In genomic region chr1:21238141-21238800, GRCh38 we compare ENCODE assay signal across 17 cellular contexts. TPM values are rescaled to one million over a fixed set of nuclear protein-coding genes. Genes with fewer than 3 reads are reported as not detected.
DNase-seq lines count a peak whose midpoint lies in the region; ATAC-seq and TF ChIP-seq lines count a peak whose summit lies in the region.
"Had no signal": no experiment of that assay in that cellular context is flagged by ENCODE, and none has a peak within 500 bp of the region (broad histone marks: within the 10 kb centered on the region; RNA-seq: fewer than 3 reads in every experiment).

No MANE protein-coding gene starts in this region.

- H3K23ac ChIP-seq in IMR-90 (ENCODE audit: low read depth, low read length), result peak overlapping the region; percentile 72; the same call in 1 of the 2 replicates

- TF ChIP-seq CTCF in BJ (IDR thresholded peaks at IDR 0.05; ENCODE audit: insufficient read depth, low read depth, low read length) (no peak), IMR-90 (conservative IDR thresholded peaks at IDR 0.05; ENCODE audit: low read depth, low read length) (no peak), brain (conservative IDR thresholded peaks at IDR 0.05) (no peak), nephron progenitor cell (IDR thresholded peaks at IDR 0.05) (no peak)

- POLR2A ChIA-PET in BJ (lab: Charles Lee), result no interaction called here
- POLR2A ChIA-PET in IMR-90 (lab: Charles Lee; ENCODE audit: unreplicated experiment), result no interaction called here

- no peaks in the 10 kb centered on the region for H4K20me1 ChIP-seq in IMR-90 (ENCODE audit: insufficient read depth, low read length)
- H4K20me1 ChIP-seq: BLaER1 had no signal

- TF ChIP-seq RAD21 in IMR-90 (IDR thresholded peaks at IDR 0.05; ENCODE audit: low read length), result no peak

- H3K9ac ChIP-seq in IMR-90 (ENCODE audit: low read depth, low read length), result no peak overlapping the region
- H3K9ac ChIP-seq: parathyroid adenoma had no signal

- no peak for TF ChIP-seq POLR2A in IMR-90 (IDR thresholded peaks at IDR 0.05; ENCODE audit: low read depth, low read length)

- H3K27me3 Mint-ChIP-seq in brain, result peaks cover 3% of the 10 kb centered on the region
- H3K27me3 Mint-ChIP-seq in nephron progenitor cell (ENCODE audit: low read depth, poor library complexity), result peaks cover 4% of the 10 kb centered on the region
- H3K27me3 Mint-ChIP-seq: stimulated activated naive CD8-positive, alpha-beta T cell treated with anti-CD3 and anti-CD28 coated beads, Interleukin-15, Interleukin-2, amounts not matched to agents 100 ng/mL and 50 ng/mL, for 24 hours had no signal

- H3K9me1 ChIP-seq in IMR-90 (ENCODE audit: insufficient read depth, low read length), result peaks cover 19% of the 10 kb centered on the region; the same call in 1 of the 2 replicates

- H3K4me3 Mint-ChIP-seq in brain (peak overlapping the region in 1 of 5 experiments; percentile 52), nephron progenitor cell (no peak overlapping the region)
- H3K4me3 Mint-ChIP-seq: stimulated activated naive CD8-positive, alpha-beta T cell treated with anti-CD3 and anti-CD28 coated beads, Interleukin-15, Interleukin-2, amounts not matched to agents 100 ng/mL and 50 ng/mL, for 24 hours had no signal

- peak overlapping the region; percentile 62; the same call in 1 of the 2 replicates for H4K5ac ChIP-seq in IMR-90 (ENCODE audit: low read depth, low read length)

- H2AK9ac ChIP-seq in IMR-90 (replicated peaks; ENCODE audit: low read depth, low read length, poor library complexity), result peak overlapping the region; percentile 79

- peak overlapping the region in 3 of 5 experiments; percentile 17 to 81 (median 62) for H3K27ac Mint-ChIP-seq in brain
- H3K27ac Mint-ChIP-seq in nephron progenitor cell, result no peak overlapping the region

- no peak overlapping the region; the same call in 2 of the 3 replicates for H2BK15ac ChIP-seq in IMR-90 (ENCODE audit: low read depth, low read length)

- H2BK120ac ChIP-seq in IMR-90 (ENCODE audit: low read depth, low read length), result peak overlapping the region; percentile 39; the same call in 1 of the 2 replicates

- in situ Hi-C loops in IMR-90 (cut with MboI; ENCODE audit: low sequenced_read_pairs), result no loop called here

- WGBS in IMR-90 (ENCODE audit: extremely low coverage in 2 of 2, insufficient read length in 1 of 2), 2 experiments, result no CpG with 5 or more reads among the region's 17 CpGs

- H3K4me1 ChIP-seq in IMR-90 (ENCODE audit: control insufficient read depth, insufficient read depth, low read length), result peaks cover 12% of the 10 kb centered on the region
- H3K4me1 ChIP-seq: parathyroid adenoma had no signal

- peaks cover 7 to 37% of the 10 kb centered on the region in 2 experiments; a peak in 3 of 4 replicates for H3K79me1 ChIP-seq in IMR-90 (ENCODE audit: low read depth in 1 of 2, low read length in 2 of 2)

- intact Hi-C loops in IMR-90 (cut with micrococcal nuclease), result no loop called here

- H3K27ac ChIP-seq in IMR-90 (ENCODE audit: insufficient read depth, low read length), result no peak overlapping the region; the same call in 1 of the 2 replicates
- H3K27ac ChIP-seq: BLaER1, parathyroid adenoma, VCaP had no signal

- H4K91ac ChIP-seq in IMR-90 (ENCODE audit: insufficient read depth, low read depth, low read length), result peak overlapping the region; percentile 74; the same call in 1 of the 2 replicates

- no peaks in the 10 kb centered on the region for H3K9me3 Mint-ChIP-seq in brain
- H3K9me3 Mint-ChIP-seq in nephron progenitor cell, result no peaks in the 10 kb centered on the region
- H3K9me3 Mint-ChIP-seq: stimulated activated naive CD8-positive, alpha-beta T cell treated with anti-CD3 and anti-CD28 coated beads, Interleukin-15, Interleukin-2, amounts not matched to agents 100 ng/mL and 50 ng/mL, for 24 hours had no signal

- H3K18ac ChIP-seq in IMR-90 (ENCODE audit: low read depth, low read length), result peak overlapping the region; percentile 31; the same call in 1 of the 2 replicates

- H3K4me2 ChIP-seq in IMR-90 (ENCODE audit: low read depth, low read length), result no peak overlapping the region
- H3K4me2 ChIP-seq: BLaER1 had no signal

- ATAC-seq in IMR-90 (ENCODE audit: low read depth), result peak; percentile 49

- H3K4me3 ChIP-seq in BJ (ENCODE audit: low read depth, low read length) (no peak overlapping the region), IMR-90 (ENCODE audit: insufficient read depth, low read depth, low read length) (no peak overlapping the region)
- H3K4me3 ChIP-seq: BLaER1, lung had no signal

- dilution Hi-C loops in IMR-90 (cut with HindIII; ENCODE audit: low sequenced_read_pairs, unreplicated experiment), result no loop called here

- CTCF ChIA-PET in BJ (lab: Yijun Ruan, JAX) (interaction anchor here (0.6 to 2.4 kb wide), 9 partner anchors 9 to 542 kb away, joined by 3 to 19 read pairs (median 3); no protein-coding TSS in a partner anchor), IMR-90 (lab: Yijun Ruan, JAX) (interaction anchor here (0.6 to 1.5 kb wide), 3 partner anchors 21 to 117 kb away, joined by 3 to 7 read pairs (median 3); no protein-coding TSS in a partner anchor)

- H3K4ac ChIP-seq in IMR-90 (ENCODE audit: low read depth, low read length), result peak overlapping the region; percentile 73

- peak overlapping the region; percentile 64 to 67; a peak in 3 of 4 replicates for H4K8ac ChIP-seq in IMR-90 (ENCODE audit: low read depth in 2 of 2, low read length in 2 of 2)

- BruUV-seq in IMR-90 (replicated peaks; lab: Mats Ljungman, UMichigan), result no TSS peak

- H2AFZ ChIP-seq in IMR-90 (replicated peaks; ENCODE audit: low read length, poor library complexity), result peak overlapping the region; percentile 58
- H2AFZ ChIP-seq: parathyroid adenoma had no signal

- H3K4me1 Mint-ChIP-seq in brain (peaks cover 30% of the 10 kb centered on the region), nephron progenitor cell (peaks cover 56% of the 10 kb centered on the region)

- peaks cover 32% of the 10 kb centered on the region for H3K36me3 Mint-ChIP-seq in brain
- H3K36me3 Mint-ChIP-seq in nephron progenitor cell (ENCODE audit: low read depth), result peaks cover 11% of the 10 kb centered on the region

- H3K36me3 ChIP-seq in BJ (ENCODE audit: control insufficient read depth, insufficient read depth, low read length) (peaks cover 27% of the 10 kb centered on the region), IMR-90 (ENCODE audit: control insufficient read depth, insufficient read depth, low read length) (peaks cover 68% of the 10 kb centered on the region)

- H3K9me3 ChIP-seq in IMR-90 (ENCODE audit: control insufficient read depth, insufficient read depth, low read length), result no peaks in the 10 kb centered on the region
- H3K9me3 ChIP-seq: BLaER1 had no signal

- peak overlapping the region; percentile 37; the same call in 1 of the 2 replicates for H3K14ac ChIP-seq in IMR-90 (replicated peaks; ENCODE audit: low read depth, low read length)

- H2BK20ac ChIP-seq in IMR-90 (ENCODE audit: low read depth, low read length), result peak overlapping the region; percentile 27; the same call in 1 of the 2 replicates

- H2AK5ac ChIP-seq in IMR-90 (ENCODE audit: low read depth, low read length), result peak overlapping the region; percentile 75

- H3K27me3 ChIP-seq in BJ (ENCODE audit: control insufficient read depth, insufficient read depth, low read length), result no peaks in the 10 kb centered on the region
- no peaks in the 10 kb centered on the region for H3K27me3 ChIP-seq in IMR-90 (ENCODE audit: control insufficient read depth, insufficient read depth, low read length)
- H3K27me3 ChIP-seq: BLaER1 had no signal

- no peak overlapping the region for H3K56ac ChIP-seq in IMR-90 (ENCODE audit: extremely low read depth, insufficient read depth, low read length)

- peak; percentile 76 for DNase-seq in BJ (ENCODE audit: low read depth)
- peak; percentile 84 for DNase-seq in IMR-90
- DNase-seq in left kidney (ENCODE audit: low read depth, low spot score), result peak; percentile 24
- no peak for DNase-seq in DMS153 (lab: John Stamatoyannopoulos, UW)
- DNase-seq in nephron progenitor cell, result no peak
- no peak for DNase-seq in D341Med (ENCODE audit: low spot score)
- DNase-seq in NCI-H345 treated with DMSO at 0.1 percent for 48 hours (lab: John Stamatoyannopoulos, UW; ENCODE audit: unreplicated experiment), result no peak
- DNase-seq: hippocampal formation, NCI-H1105, NCI-H526 treated with DMSO at 0.1 percent for 48 hours, SIG-M5 had no signal

- peak overlapping the region; percentile 82 for H2BK5ac ChIP-seq in IMR-90 (ENCODE audit: low read depth, low read length, poor library complexity, severe bottlenecking)

TF ChIP-seq in IMR-90, 13 proteins besides CTCF, POLR2A, EP300 and RAD21 (continues in another document):
- TF ChIP-seq MXI1 (IDR thresholded peaks at IDR 0.05; ENCODE audit: borderline replicate concordance, low read depth, low read length) (no peak), MAFK (IDR thresholded peaks at IDR 0.05; ENCODE audit: low read depth, low read length) (no peak), RCOR1 (IDR thresholded peaks at IDR 0.05; ENCODE audit: insufficient replicate concordance, low read length) (peak; percentile 79), RFX5 (IDR thresholded peaks at IDR 0.05; ENCODE audit: low read depth, low read length) (no peak), CEBPB (IDR thresholded peaks at IDR 0.05; ENCODE audit: low read depth, low read length) (peak; percentile 13; the same call in 1 of the 2 replicates), NFE2L2 (IDR thresholded peaks at IDR 0.05; ENCODE audit: low read depth, low read length) (no peak), CHD1 (IDR thresholded peaks at IDR 0.05; ENCODE audit: low read depth, low read length) (no peak), SMC3 (IDR thresholded peaks at IDR 0.05; ENCODE audit: low read depth, low read length) (no peak), MAZ (IDR thresholded peaks at IDR 0.05; ENCODE audit: borderline replicate concordance, low read depth, low read length) (0 out of 2 replicates have a peak, but pooled peaks have one; percentile 22), BHLHE40 (IDR thresholded peaks at IDR 0.05; ENCODE audit: low read depth, low read length) (no peak)
- TF ChIP-seq, protein P1, sequence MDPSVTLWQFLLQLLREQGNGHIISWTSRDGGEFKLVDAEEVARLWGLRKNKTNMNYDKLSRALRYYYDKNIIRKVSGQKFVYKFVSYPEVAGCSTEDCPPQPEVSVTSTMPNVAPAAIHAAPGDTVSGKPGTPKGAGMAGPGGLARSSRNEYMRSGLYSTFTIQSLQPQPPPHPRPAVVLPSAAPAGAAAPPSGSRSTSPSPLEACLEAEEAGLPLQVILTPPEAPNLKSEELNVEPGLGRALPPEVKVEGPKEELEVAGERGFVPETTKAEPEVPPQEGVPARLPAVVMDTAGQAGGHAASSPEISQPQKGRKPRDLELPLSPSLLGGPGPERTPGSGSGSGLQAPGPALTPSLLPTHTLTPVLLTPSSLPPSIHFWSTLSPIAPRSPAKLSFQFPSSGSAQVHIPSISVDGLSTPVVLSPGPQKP (IDR thresholded peaks at IDR 0.05; ENCODE audit: borderline replicate concordance, low read depth, low read length), result no peak

RNA-seq across cellular contexts. Expression of gene ECE1, which starts 52.0 kb away (rescaled TPM):
- polyA plus RNA-seq in BJ (2011; rRNA removed) (70.7 and 150 TPM in 2 replicates), IMR-90 (2012; rRNA removed) (124 and 133 TPM in 2 replicates), brain (ENCODE audit: insufficient read depth, low read depth, low replicate concordance) (70.1 TPM)
- 47.0 and 47.5 TPM in 2 replicates for polyA minus RNA-seq in BJ (2011; rRNA and poly(A)+ RNA removed)
- total RNA-seq in IMR-90 (2012; rRNA removed), result 60.0 and 61.8 TPM in 2 replicates
- polyA plus RNA-seq in IMR-90 (2012; cell fraction: cytosol; rRNA removed), result 90.4 and 122 TPM in 2 replicates
- polyA plus RNA-seq in IMR-90 (2012; cell fraction: nucleus; rRNA removed; ENCODE audit: low replicate concordance), result 71.7 and 82.4 TPM in 2 replicates

Comparison
In these comparisons a context has a peak if more than half of its experiments do, and no peak if none do; other contexts are left out.
1. DNase-seq: peak in BJ (single experiment), IMR-90 (single experiment) and left kidney (single experiment); none in DMS153 (single experiment), nephron progenitor cell (single experiment), D341Med (single experiment) and NCI-H345 treated with DMSO at 0.1 percent for 48 hours (single experiment).